Comparison of ENCODE assay signal across 1 cellular context in genomic region chr9:33049680-33050361, GRCh38.
TF ChIP-seq lines count a peak whose summit lies in the region.

No MANE protein-coding gene starts in this region.

TF ChIP-seq in GM12878, 131 proteins besides CTCF, POLR2A, EP300 and RAD21 (continued from another document):
- TF ChIP-seq HSF1 (IDR thresholded peaks at IDR 0.05; ENCODE audit: low read depth, low read length) = no peak
- TF ChIP-seq JUNB (IDR thresholded peaks at IDR 0.05) = peak; percentile 42; the same call in 1 of the 2 replicates
